Comparison of ENCODE assay signal across 1 cellular context in the genomic region with DNA sequence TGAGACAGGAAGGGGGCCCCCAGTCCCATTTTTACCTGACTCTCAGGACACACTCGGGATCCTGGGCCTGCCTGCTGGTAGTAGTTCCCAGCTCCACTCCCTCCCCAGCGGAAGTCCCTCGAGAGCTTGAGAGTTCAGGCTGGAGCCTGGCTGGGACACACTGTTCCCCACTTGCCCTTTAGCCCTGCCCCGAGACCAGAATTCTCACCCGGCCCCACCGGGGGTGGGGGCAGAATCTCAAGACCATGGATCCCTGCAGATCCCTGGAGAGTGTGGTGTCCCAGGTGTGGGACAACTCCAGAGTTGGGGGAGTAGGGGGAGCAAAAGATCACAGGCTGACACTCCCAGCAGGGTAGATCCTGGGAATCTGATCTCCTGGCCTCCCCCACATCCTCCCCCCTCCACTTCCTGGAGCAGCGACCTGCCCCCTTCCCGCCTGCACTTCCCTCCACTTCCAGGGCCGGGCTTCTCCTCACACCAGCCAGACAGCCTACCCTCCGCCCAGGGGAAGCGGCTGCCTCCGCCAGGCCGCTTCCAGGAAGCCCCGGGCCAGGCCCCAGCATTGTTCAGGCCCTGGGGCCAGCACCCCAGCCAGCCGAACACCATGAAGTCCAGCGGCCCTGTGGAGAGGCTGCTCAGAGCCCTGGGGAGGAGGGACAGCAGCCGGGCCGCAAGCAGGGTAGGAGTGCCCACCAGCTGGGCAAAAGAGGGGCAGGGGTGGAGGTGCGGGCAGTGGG.
TF ChIP-seq lines count a peak whose summit lies in the region.

A gene with protein sequence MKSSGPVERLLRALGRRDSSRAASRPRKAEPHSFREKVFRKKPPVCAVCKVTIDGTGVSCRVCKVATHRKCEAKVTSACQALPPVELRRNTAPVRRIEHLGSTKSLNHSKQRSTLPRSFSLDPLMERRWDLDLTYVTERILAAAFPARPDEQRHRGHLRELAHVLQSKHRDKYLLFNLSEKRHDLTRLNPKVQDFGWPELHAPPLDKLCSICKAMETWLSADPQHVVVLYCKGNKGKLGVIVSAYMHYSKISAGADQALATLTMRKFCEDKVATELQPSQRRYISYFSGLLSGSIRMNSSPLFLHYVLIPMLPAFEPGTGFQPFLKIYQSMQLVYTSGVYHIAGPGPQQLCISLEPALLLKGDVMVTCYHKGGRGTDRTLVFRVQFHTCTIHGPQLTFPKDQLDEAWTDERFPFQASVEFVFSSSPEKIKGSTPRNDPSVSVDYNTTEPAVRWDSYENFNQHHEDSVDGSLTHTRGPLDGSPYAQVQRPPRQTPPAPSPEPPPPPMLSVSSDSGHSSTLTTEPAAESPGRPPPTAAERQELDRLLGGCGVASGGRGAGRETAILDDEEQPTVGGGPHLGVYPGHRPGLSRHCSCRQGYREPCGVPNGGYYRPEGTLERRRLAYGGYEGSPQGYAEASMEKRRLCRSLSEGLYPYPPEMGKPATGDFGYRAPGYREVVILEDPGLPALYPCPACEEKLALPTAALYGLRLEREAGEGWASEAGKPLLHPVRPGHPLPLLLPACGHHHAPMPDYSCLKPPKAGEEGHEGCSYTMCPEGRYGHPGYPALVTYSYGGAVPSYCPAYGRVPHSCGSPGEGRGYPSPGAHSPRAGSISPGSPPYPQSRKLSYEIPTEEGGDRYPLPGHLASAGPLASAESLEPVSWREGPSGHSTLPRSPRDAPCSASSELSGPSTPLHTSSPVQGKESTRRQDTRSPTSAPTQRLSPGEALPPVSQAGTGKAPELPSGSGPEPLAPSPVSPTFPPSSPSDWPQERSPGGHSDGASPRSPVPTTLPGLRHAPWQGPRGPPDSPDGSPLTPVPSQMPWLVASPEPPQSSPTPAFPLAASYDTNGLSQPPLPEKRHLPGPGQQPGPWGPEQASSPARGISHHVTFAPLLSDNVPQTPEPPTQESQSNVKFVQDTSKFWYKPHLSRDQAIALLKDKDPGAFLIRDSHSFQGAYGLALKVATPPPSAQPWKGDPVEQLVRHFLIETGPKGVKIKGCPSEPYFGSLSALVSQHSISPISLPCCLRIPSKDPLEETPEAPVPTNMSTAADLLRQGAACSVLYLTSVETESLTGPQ (N-terminal part only) (plus strand): TSS at position 484 of the 737 bp plus-strand sequence. CDS start 121 bp downstream, at position 605.

TF ChIP-seq in liver, 16 proteins besides CTCF, POLR2A, EP300 and RAD21 (continued from another document):
- TF ChIP-seq, protein P1, sequence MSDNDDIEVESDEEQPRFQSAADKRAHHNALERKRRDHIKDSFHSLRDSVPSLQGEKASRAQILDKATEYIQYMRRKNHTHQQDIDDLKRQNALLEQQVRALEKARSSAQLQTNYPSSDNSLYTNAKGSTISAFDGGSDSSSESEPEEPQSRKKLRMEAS (IDR thresholded peaks at IDR 0.05), result peak; percentile 91
- peak; percentile 71 for TF ChIP-seq YY1 (IDR thresholded peaks at IDR 0.05)
